Comparison of ENCODE assay signal across 8 cellular contexts in genomic region chr7:99928994-99929729, GRCh38. TPM values are rescaled to one million over a fixed set of nuclear protein-coding genes. Genes with fewer than 3 reads are reported as not detected.
A peak's percentile ranks its signal among the peaks of the same experiment; 100 is the strongest.
DNase-seq lines count a peak whose midpoint lies in the region; ATAC-seq and TF ChIP-seq lines count a peak whose summit lies in the region.

Gene GJC3 (minus strand): TSS chr7:99929620. CDS start chr7:99929620, 0 bp downstream.

- no peaks in the 10 kb centered on the region for H3K36me3 ChIP-seq in upper lobe of left lung

- DNase-seq in CD14-positive monocyte (ENCODE audit: low spot score) (peak; percentile 51), HEK293T (ENCODE audit: extremely low spot score) (peak; percentile 69), NCI-H774 (lab: John Stamatoyannopoulos, UW) (peak; percentile 57), fibroblast of gingiva (ENCODE audit: low read depth) (peak; percentile 35), naive B cell (no peak), upper lobe of left lung (peak; percentile 64 to 85), immature natural killer cell (no peak)
- DNase-seq in activated T-cell treated with anti-CD3 and anti-CD28 coated beads, Interleukin-2, amount 50 U/mL, for 1 hour: peak; percentile 45

- H3K36me3 Mint-ChIP-seq in CD14-positive monocyte: no peaks in the 10 kb centered on the region
- no peaks in the 10 kb centered on the region for H3K36me3 Mint-ChIP-seq in naive B cell
- peaks cover 0 to 4% (median 3%) of the 10 kb centered on the region in 3 donors for H3K36me3 Mint-ChIP-seq in immature natural killer cell

- TF ChIP-seq EP300 in upper lobe of left lung (IDR thresholded peaks at IDR 0.05): no peak

- POLR2A ChIA-PET in HEK293T (lab: Yijun Ruan, JAX): interaction anchor here (1.0 to 2.3 kb wide), 7 partner anchors 10 to 198 kb away, joined by 3 to 28 read pairs (median 3); partner anchors contain the start of genes AP4M1, MBLAC1, MCM7 and TRIM4

- CTCF ChIA-PET in HEK293T (lab: Yijun Ruan, JAX): interaction anchor here (1.0 to 1.7 kb wide), 4 partner anchors 10 to 65 kb away, joined by 4 to 9 read pairs (median 6); partner anchors contain the start of gene TRIM4

- H3K9me3 ChIP-seq in upper lobe of left lung: no peaks in the 10 kb centered on the region

- H3K4me1 Mint-ChIP-seq in CD14-positive monocyte: peaks cover 10% of the 10 kb centered on the region
- H3K4me1 Mint-ChIP-seq in naive B cell: peaks cover 0 to 15% (median 5%) of the 10 kb centered on the region in 3 donors
- H3K4me1 Mint-ChIP-seq in immature natural killer cell: peaks cover 0 to 5% of the 10 kb centered on the region in 2 donors

- H3K4me3 Mint-ChIP-seq in CD14-positive monocyte (peak within 1 kb of the TSS; percentile 75 to 93), naive B cell (peak within 1 kb of the TSS in 4 of 8 donors; percentile 21 to 48 (median 28)), immature natural killer cell (peak within 1 kb of the TSS in 1 of 5 donors; percentile 5)

- H3K27ac Mint-ChIP-seq in CD14-positive monocyte: peak within 1 kb of the TSS in 1 of 7 donors; percentile 54
- H3K27ac Mint-ChIP-seq in naive B cell: peak within 1 kb of the TSS in 4 of 6 donors; percentile 8 to 75 (median 46)
- H3K27ac Mint-ChIP-seq in immature natural killer cell: no peak within 1 kb of the TSS

- TF ChIP-seq POLR2A in upper lobe of left lung (IDR thresholded peaks at IDR 0.05): no peak

- H3K9me3 Mint-ChIP-seq in CD14-positive monocyte (peaks cover 0 to 1% (median 0%) of the 10 kb centered on the region in 7 donors), naive B cell (no peaks in the 10 kb centered on the region), immature natural killer cell (peaks cover 0 to 1% (median 0%) of the 10 kb centered on the region in 6 donors)

- 22 to 23% methylated on average over 10 to 20 of the region's 22 CpGs for WGBS in upper lobe of left lung, 2 donors

- peak within 1 kb of the TSS in 3 of 4 donors; percentile 8 to 60 (median 54) for H3K27ac ChIP-seq in upper lobe of left lung

- peaks cover 5 to 16% (median 12%) of the 10 kb centered on the region in 4 donors for H3K4me1 ChIP-seq in upper lobe of left lung

- peak within 1 kb of the TSS in 3 of 4 donors; percentile 27 to 42 (median 29) for H3K4me3 ChIP-seq in upper lobe of left lung

- TF ChIP-seq CTCF in CD14-positive monocyte (IDR thresholded peaks at IDR 0.05) (peak; percentile 32), upper lobe of left lung (IDR thresholded peaks at IDR 0.05) (peak; percentile 26 to 49 (median 39))

- peaks cover 22 to 35% (median 30%) of the 10 kb centered on the region in 3 donors for H3K27me3 Mint-ChIP-seq in CD14-positive monocyte (ENCODE audit: low read depth in 3 of 3)
- peaks cover 62 to 84% (median 82%) of the 10 kb centered on the region in 3 donors for H3K27me3 Mint-ChIP-seq in naive B cell
- peaks cover 5 to 30% (median 12%) of the 10 kb centered on the region in 3 donors for H3K27me3 Mint-ChIP-seq in immature natural killer cell (ENCODE audit: low read depth in 3 of 3)

- ATAC-seq in naive B cell (ENCODE audit: low read depth in 2 of 2) (peak; percentile 39 to 45), upper lobe of left lung (ENCODE audit: low FRiP score in 2 of 2) (peak; percentile 88 to 90)

- H3K27me3 ChIP-seq in upper lobe of left lung: no peaks in the 10 kb centered on the region

- intact Hi-C loops in CD14-positive monocyte (cut with micrococcal nuclease): no loop called here

TF ChIP-seq in HEK293T, 16 proteins besides CTCF, POLR2A, EP300 and RAD21:
- TF ChIP-seq FOXM1 (IDR thresholded peaks at IDR 0.05; ENCODE audit: borderline replicate concordance) (no peak), PKNOX1 (IDR thresholded peaks at IDR 0.05) (peak; percentile 23; the same call in 1 of the 2 replicates), SP1 (IDR thresholded peaks at IDR 0.05) (no peak)

RNA-seq across cellular contexts. Expression of gene GJC3, which starts in this region (rescaled TPM):
- polyA plus RNA-seq in CD14-positive monocyte: not detected
- not detected for polyA plus RNA-seq in naive B cell (ENCODE audit: low read depth in 6 of 6)
- total RNA-seq in upper lobe of left lung: 1 to 10 TPM in 1 of 6 donors, under 1 TPM in 2, not detected in 3; 0.24 to 3.1 (median 0.31) TPM
- polyA plus RNA-seq in immature natural killer cell: not detected

Comparison
In these comparisons a context has a peak if more than half of its experiments do, and no peak if none do; other contexts are left out.
1. Peak in DNase-seq in CD14-positive monocyte; RNA of the gene not detected or under 1 TPM.
2. Peak in ATAC-seq in naive B cell; RNA of the gene not detected or under 1 TPM.
3. DNase-seq: peak in HEK293T (single experiment), NCI-H774 (single experiment), activated T-cell treated with anti-CD3 and anti-CD28 coated beads, Interleukin-2, amount 50 U/mL, for 1 hour (single experiment), fibroblast of gingiva (single experiment) and upper lobe of left lung (2 of 2); none in naive B cell (single experiment) and immature natural killer cell (0 of 3).
4. H3K27ac Mint-ChIP-seq: peak in naive B cell (4 of 6); none in immature natural killer cell (0 of 6).